In the genomic region with DNA sequence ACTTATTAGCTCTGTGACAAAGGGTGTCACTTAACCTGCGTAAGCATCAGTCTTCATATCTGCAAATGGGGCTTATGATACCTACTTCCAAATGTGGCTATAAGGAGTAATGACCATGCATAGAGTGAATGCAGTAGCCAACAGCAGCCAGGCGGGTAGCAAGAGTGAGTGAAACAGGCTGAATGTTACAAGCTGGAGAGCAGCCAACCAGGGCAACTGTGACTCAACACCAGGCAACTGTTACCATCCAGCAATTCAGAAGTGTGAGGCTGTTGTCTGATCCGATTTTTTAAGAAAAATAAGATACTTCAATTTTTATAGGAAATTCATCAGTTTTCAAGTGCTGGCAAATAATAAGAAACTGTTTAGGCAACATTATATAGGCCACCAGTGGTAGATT, we compare ENCODE assay signal across 13 cellular contexts.
DNase-seq lines count a peak whose midpoint lies in the region; ATAC-seq and TF ChIP-seq lines count a peak whose summit lies in the region.
"Had no signal": no experiment of that assay in that cellular context is flagged by ENCODE, and none has a peak within 500 bp of the region (broad histone marks: within the 10 kb centered on the region; RNA-seq: fewer than 3 reads in every experiment).

No MANE protein-coding gene starts in this region.

- ATAC-seq in esophagus mucosa (peak; percentile 74), HG02798 (IDR thresholded peaks at IDR 0.05; ENCODE audit: poor library complexity, unreplicated experiment) (no peak), GM21723 (IDR thresholded peaks at IDR 0.05; ENCODE audit: unreplicated experiment) (no peak), GM18858 (IDR thresholded peaks at IDR 0.05; ENCODE audit: unreplicated experiment) (no peak)

- no peaks in the 10 kb centered on the region for H3K79me2 ChIP-seq in osteoblast (ENCODE audit: insufficient read depth, low read length)

- no peak overlapping the region for H3K4me2 ChIP-seq in osteoblast (ENCODE audit: insufficient read depth, low read length)

- no peak overlapping the region for H3K27ac ChIP-seq in RWPE1
- no peak overlapping the region for H3K27ac ChIP-seq in osteoblast (ENCODE audit: low read depth, low read length)
- H3K27ac ChIP-seq: spleen, thoracic aorta had no signal

- H3K9me3 ChIP-seq in osteoblast (ENCODE audit: low read depth, low read length) = no peaks in the 10 kb centered on the region
- H3K9me3 ChIP-seq: thoracic aorta had no signal

- no peaks in the 10 kb centered on the region for H3K27me3 ChIP-seq in osteoblast (ENCODE audit: insufficient read depth, low read length)
- H3K27me3 ChIP-seq: spleen had no signal

- no peak overlapping the region for H2AFZ ChIP-seq in osteoblast (ENCODE audit: low read length)

- peaks cover 6% of the 10 kb centered on the region for H3K4me1 ChIP-seq in osteoblast (ENCODE audit: insufficient read depth, low read length)
- H3K4me1 ChIP-seq: spleen had no signal

- H3K36me3 ChIP-seq in osteoblast (ENCODE audit: insufficient read depth, low read length) = no peaks in the 10 kb centered on the region
- H3K36me3 ChIP-seq: thoracic aorta had no signal

- no peaks in the 10 kb centered on the region for H4K20me1 ChIP-seq in osteoblast (ENCODE audit: insufficient read depth, low read length)

- H3K4me3 ChIP-seq in osteoblast (ENCODE audit: insufficient read depth, low read length) = no peak overlapping the region
- H3K4me3 ChIP-seq: spleen, thoracic aorta had no signal

- peak; percentile 49 for DNase-seq in ELR (ENCODE audit: low read depth)
- peak; percentile 15 for DNase-seq in RWPE1 (ENCODE audit: low spot score)
- peak; percentile 84 for DNase-seq in osteoblast (ENCODE audit: insufficient read length, low spot score, missing footprints)
- DNase-seq in effector CD4-positive, alpha-beta T cell = no peak
- DNase-seq: activated naive CD4-positive, alpha-beta T cell treated with anti-CD3 and anti-CD28 coated beads for 36 hours; CD8-positive, alpha-beta memory T cell; kidney; spleen had no signal

- POLR2A ChIA-PET in RWPE1 (lab: Yijun Ruan, JAX; ENCODE audit: low non-redundant PET) = no interaction called here

- TF ChIP-seq CTCF in RWPE1 (conservative IDR thresholded peaks at IDR 0.05; ENCODE audit: low read depth) = no peak
- TF ChIP-seq CTCF in osteoblast (IDR thresholded peaks at IDR 0.05; ENCODE audit: extremely low read depth, low read depth, low read length) = peak; percentile 17

- CTCF ChIA-PET in RWPE1 (lab: Yijun Ruan, JAX) = no interaction called here
